ENCODE assay signal across 21 cellular contexts in the genomic region with DNA sequence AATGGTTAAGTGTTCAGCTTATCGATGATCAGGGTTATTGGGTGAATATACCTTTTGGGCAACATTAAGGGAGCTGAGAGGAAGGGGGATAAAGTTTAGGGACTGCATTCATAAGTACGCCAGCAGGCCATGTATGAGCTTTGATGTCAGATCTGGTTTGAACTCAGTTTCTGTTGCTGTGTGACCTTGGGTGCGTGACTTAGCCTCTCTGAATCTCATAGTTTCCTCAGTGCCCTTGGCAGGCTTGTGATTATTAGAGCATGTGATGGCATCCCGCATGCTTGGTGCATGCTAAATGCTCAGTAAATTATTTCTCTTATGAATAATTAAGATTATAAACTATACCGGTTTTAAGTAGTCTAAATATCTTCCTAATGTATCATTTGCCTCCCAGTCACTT. TPM values are rescaled to one million over a fixed set of nuclear protein-coding genes. Genes with fewer than 3 reads are reported as not detected.
DNase-seq lines count a peak whose midpoint lies in the region; ATAC-seq, FAIRE-seq and TF ChIP-seq lines count a peak whose summit lies in the region.
"Had no signal": no experiment of that assay in that cellular context is flagged by ENCODE, and none has a peak within 500 bp of the region (broad histone marks: within the 10 kb centered on the region; RNA-seq: fewer than 3 reads in every experiment).

No MANE protein-coding gene starts in this region.

- H3K9ac ChIP-seq in HepG2 (ENCODE audit: insufficient read depth, low read depth, low read length) = no peak overlapping the region

- no peak overlapping the region for H3K4me2 ChIP-seq in HepG2 (ENCODE audit: low read depth, low read length)
- H3K4me2 ChIP-seq: A549 had no signal

- peaks cover 49% of the 10 kb centered on the region; the same call in 1 of the 2 replicates for H4K20me1 ChIP-seq in HepG2 (ENCODE audit: insufficient read depth, low read length)

- H3K27me3 ChIP-seq in HepG2 (ENCODE audit: control insufficient read depth in 1 of 2, insufficient read depth in 2 of 2, low read length in 2 of 2) = no peaks in the 10 kb centered on the region; a peak in 1 of 5 replicates
- H3K27me3 ChIP-seq in right lobe of liver = no peaks in the 10 kb centered on the region
- no peaks in the 10 kb centered on the region for H3K27me3 ChIP-seq in naive thymus-derived CD4-positive, alpha-beta T cell (ENCODE audit: control insufficient read depth in 2 of 2, insufficient read depth in 2 of 2, low read length in 2 of 2)
- H3K27me3 ChIP-seq in tibial artery = no peaks in the 10 kb centered on the region

- no peak overlapping the region for H2AFZ ChIP-seq in HepG2 (ENCODE audit: low read length)

- peaks cover 68% of the 10 kb centered on the region for H3K4me1 ChIP-seq in HepG2 (ENCODE audit: insufficient read depth, low read length)
- peaks cover 0 to 47% (median 25%) of the 10 kb centered on the region in 4 donors for H3K4me1 ChIP-seq in right lobe of liver
- H3K4me1 ChIP-seq in naive thymus-derived CD4-positive, alpha-beta T cell (ENCODE audit: control insufficient read depth in 2 of 2, insufficient read depth in 2 of 2, low read length in 2 of 2) = peaks cover 45 to 57% of the 10 kb centered on the region in 2 donors
- H3K4me1 ChIP-seq in tibial artery = peaks cover 0 to 41% (median 26%) of the 10 kb centered on the region in 4 donors

- TF ChIP-seq RAD21 in HepG2 (CRISPR knock-in tag; IDR thresholded peaks at IDR 0.05) = no peak

- POLR2A ChIA-PET in HepG2 (lab: Yijun Ruan, JAX) = interaction anchor here (1.6 to 3.5 kb wide), 2 partner anchors 9 to 13 kb away, joined by 4 to 22 read pairs; no protein-coding TSS in a partner anchor
- POLR2A ChIA-PET in naive thymus-derived CD4-positive, alpha-beta T cell (lab: Charles Lee) = interaction anchor here (0.6 to 7.1 kb wide), 9 partner anchors 10 to 155 kb away, joined by 3 to 62 read pairs (median 4); a partner anchor contains a TSS
- POLR2A ChIA-PET in activated CD8-positive, alpha-beta T cell treated with anti-CD3 and anti-CD28 coated beads, Interleukin-2, amount 10 ng/mL, durations not matched to agents 7 days and 5 days (lab: Charles Lee) = interaction anchor here (1.3 to 1.9 kb wide), 4 partner anchors 10 to 129 kb away, joined by 3 to 12 read pairs (median 6); a partner anchor contains a TSS

- H3K36me3 Mint-ChIP-seq in T-helper 17 cell (ENCODE audit: low read depth) = no peaks in the 10 kb centered on the region
- H3K36me3 Mint-ChIP-seq in naive thymus-derived CD4-positive, alpha-beta T cell = peaks cover 0 to 11% (median 0%) of the 10 kb centered on the region in 5 donors
- H3K36me3 Mint-ChIP-seq in activated CD8-positive, alpha-beta T cell treated with anti-CD3 and anti-CD28 coated beads, Interleukin-2, amount 10 ng/mL, durations not matched to agents 7 days and 5 days (ENCODE audit: low read depth) = peaks cover 2% of the 10 kb centered on the region
- H3K36me3 Mint-ChIP-seq: IgD-negative memory B cell had no signal

- peak overlapping the region; percentile 92 for H3K27ac Mint-ChIP-seq in T-helper 17 cell
- peak overlapping the region in 5 of 9 donors; percentile 19 to 97 (median 36) for H3K27ac Mint-ChIP-seq in naive thymus-derived CD4-positive, alpha-beta T cell
- H3K27ac Mint-ChIP-seq in activated CD8-positive, alpha-beta T cell treated with anti-CD3 and anti-CD28 coated beads, Interleukin-2, amount 10 ng/mL, durations not matched to agents 7 days and 5 days = no peak overlapping the region

- H3K27me3 Mint-ChIP-seq in T-helper 17 cell = no peaks in the 10 kb centered on the region
- H3K27me3 Mint-ChIP-seq in naive thymus-derived CD4-positive, alpha-beta T cell = no peaks in the 10 kb centered on the region
- no peaks in the 10 kb centered on the region for H3K27me3 Mint-ChIP-seq in activated CD8-positive, alpha-beta T cell treated with anti-CD3 and anti-CD28 coated beads, Interleukin-2, amount 10 ng/mL, durations not matched to agents 7 days and 5 days (ENCODE audit: low read depth)

- H3K36me3 ChIP-seq in HepG2 (replicated peaks in 1 of 2; ENCODE audit: control insufficient read depth in 1 of 2, insufficient read depth in 2 of 2, low read length in 2 of 2) (0 out of 5 replicates have a peak, but pooled peaks cover 0 to 2% of the 10 kb centered on the region in 2 experiments), right lobe of liver (no peaks in the 10 kb centered on the region), tibial artery (no peaks in the 10 kb centered on the region)
- H3K36me3 ChIP-seq in naive thymus-derived CD4-positive, alpha-beta T cell (ENCODE audit: control insufficient read depth in 2 of 3, insufficient read depth in 3 of 3, low read length in 3 of 3) = peaks cover 0 to 9% (median 0%) of the 10 kb centered on the region in 3 experiments

- no peak for TF ChIP-seq POLR2A in HepG2 (IDR thresholded peaks at IDR 0.05; ENCODE audit: insufficient read depth in 1 of 2, low read depth in 2 of 2, low read length in 2 of 2)
- no peak for TF ChIP-seq POLR2A in right lobe of liver (IDR thresholded peaks at IDR 0.05)

- TF ChIP-seq EP300 in HepG2 (IDR thresholded peaks at IDR 0.05; ENCODE audit: low read depth in 2 of 2, low read length in 2 of 2) (no peak), HepG2 (CRISPR knock-in tag; IDR thresholded peaks at IDR 0.05; ENCODE audit: borderline replicate concordance) (no peak)

- no peak for TF ChIP-seq CTCF in HepG2 (CRISPR knock-in tag; IDR thresholded peaks at IDR 0.05)
- no peak for TF ChIP-seq CTCF in right lobe of liver (IDR thresholded peaks at IDR 0.05)
- no peak for TF ChIP-seq CTCF in tibial artery (IDR thresholded peaks at IDR 0.05)

- H3K9me3 ChIP-seq in HepG2 (ENCODE audit: low read length) (no peaks in the 10 kb centered on the region), right lobe of liver (no peaks in the 10 kb centered on the region), T-helper 17 cell (ENCODE audit: control insufficient read depth, low read length, poor library complexity, severe bottlenecking) (no peaks in the 10 kb centered on the region), tibial artery (no peaks in the 10 kb centered on the region)
- no peaks in the 10 kb centered on the region for H3K9me3 ChIP-seq in naive thymus-derived CD4-positive, alpha-beta T cell (ENCODE audit: control insufficient read depth in 2 of 3, low read length in 3 of 3)
- H3K9me3 ChIP-seq: A549 had no signal

- no TSS peak for BruUV-seq in HepG2 (replicated peaks; lab: Mats Ljungman, UMichigan)

- DNase-seq in HepG2 (ENCODE audit: low spot score) (no peak), right lobe of liver (no peak), T-helper 17 cell (no peak), tibial artery (no peak)
- DNase-seq in naive thymus-derived CD4-positive, alpha-beta T cell = no peak
- no peak for DNase-seq in activated CD8-positive, alpha-beta T cell treated with anti-CD3 and anti-CD28 coated beads, Interleukin-2, amount 10 ng/mL, durations not matched to agents 7 days and 5 days
- DNase-seq: DMS 273 treated with DMSO at 0.1 percent for 48 hours, H7, Kasumi-1, MM.1S, NCI-H1092, NCI-H1436 treated with DMSO at 0.1 percent for 48 hours, NCI-H2081, OCI-M1, Right ventricle myocardium superior had no signal

- no peak overlapping the region for H3K4me3 ChIP-seq in HepG2 (replicated peaks in 1 of 3; ENCODE audit: insufficient read depth in 1 of 3, low read depth in 2 of 3, low read length in 3 of 3)
- no peak overlapping the region for H3K4me3 ChIP-seq in right lobe of liver
- H3K4me3 ChIP-seq in naive thymus-derived CD4-positive, alpha-beta T cell (ENCODE audit: low read length) = no peak overlapping the region
- no peak overlapping the region for H3K4me3 ChIP-seq in tibial artery
- H3K4me3 ChIP-seq: A549 had no signal

- CTCF ChIA-PET in HepG2 (lab: Yijun Ruan, JAX; ENCODE audit: low intra/inter-chr PET ratio, low total read pairs) = no interaction called here
- CTCF ChIA-PET in naive thymus-derived CD4-positive, alpha-beta T cell (lab: Charles Lee) = interaction anchor here (0.6 to 1.6 kb wide), 3 partner anchors 23 to 157 kb away, joined by 3 to 5 read pairs (median 3); no protein-coding TSS in a partner anchor
- CTCF ChIA-PET in activated CD8-positive, alpha-beta T cell treated with anti-CD3 and anti-CD28 coated beads, Interleukin-2, amount 10 ng/mL, durations not matched to agents 7 days and 5 days (lab: Charles Lee) = interaction anchor here (0.9 to 6.0 kb wide), 8 partner anchors 10 to 158 kb away, joined by 3 to 39 read pairs (median 4); a partner anchor contains a TSS

- no peaks in the 10 kb centered on the region for H3K9me3 Mint-ChIP-seq in naive thymus-derived CD4-positive, alpha-beta T cell
- H3K9me3 Mint-ChIP-seq in activated CD8-positive, alpha-beta T cell treated with anti-CD3 and anti-CD28 coated beads, Interleukin-2, amount 10 ng/mL, durations not matched to agents 7 days and 5 days (ENCODE audit: insufficient read depth) = no peaks in the 10 kb centered on the region
- H3K9me3 Mint-ChIP-seq: IgD-negative memory B cell had no signal

- no peak overlapping the region for H3K27ac ChIP-seq in HepG2 (ENCODE audit: extremely low read length, insufficient read depth, low read length)
- no peak overlapping the region for H3K27ac ChIP-seq in right lobe of liver
- no peak overlapping the region for H3K27ac ChIP-seq in naive thymus-derived CD4-positive, alpha-beta T cell (ENCODE audit: low read depth, low read length)
- no peak overlapping the region for H3K27ac ChIP-seq in tibial artery
- H3K27ac ChIP-seq: A549 had no signal

- in situ Hi-C loops in HepG2 (cut with HindIII; ENCODE audit: extremely low pct_ligation_motif_present, low pct_unique_long_range_greater_than_20kb) = no loop called here

- peaks cover 63% of the 10 kb centered on the region for H3K4me1 Mint-ChIP-seq in T-helper 17 cell
- peaks cover 71 to 84% (median 75%) of the 10 kb centered on the region in 7 donors for H3K4me1 Mint-ChIP-seq in naive thymus-derived CD4-positive, alpha-beta T cell
- peaks cover 65% of the 10 kb centered on the region for H3K4me1 Mint-ChIP-seq in activated CD8-positive, alpha-beta T cell treated with anti-CD3 and anti-CD28 coated beads, Interleukin-2, amount 10 ng/mL, durations not matched to agents 7 days and 5 days (ENCODE audit: low read depth)

- no peak for FAIRE-seq in HepG2 (lab: Jason Lieb, UNC)
- FAIRE-seq: A549, G401.6, HTR-8/SVneo had no signal

- H3K79me2 ChIP-seq in HepG2 (ENCODE audit: insufficient read depth, low read length) = peaks cover 69% of the 10 kb centered on the region

- no peak overlapping the region for H3K4me3 Mint-ChIP-seq in T-helper 17 cell
- H3K4me3 Mint-ChIP-seq in naive thymus-derived CD4-positive, alpha-beta T cell = peak overlapping the region in 3 of 10 donors; percentile 54 to 95 (median 62)
- H3K4me3 Mint-ChIP-seq in activated CD8-positive, alpha-beta T cell treated with anti-CD3 and anti-CD28 coated beads, Interleukin-2, amount 10 ng/mL, durations not matched to agents 7 days and 5 days = no peak overlapping the region

- intact Hi-C loops in HepG2 (cut with micrococcal nuclease; ENCODE audit: unreplicated experiment) = loop anchor here (2.0 to 5.0 kb wide), 2 partner anchors 13 to 34 kb away; no protein-coding TSS in a partner anchor
- intact Hi-C loops in right lobe of liver (cut with DNase I) = no loop called here
- intact Hi-C loops in naive thymus-derived CD4-positive, alpha-beta T cell (cut with micrococcal nuclease) = no loop called here
- intact Hi-C loops in tibial artery (cut with DNase I; ENCODE audit: low total_unique reads) = no loop called here

- ATAC-seq in HepG2 = no peak
- no peak for ATAC-seq in right lobe of liver
- ATAC-seq in T-helper 17 cell = no peak
- ATAC-seq in naive thymus-derived CD4-positive, alpha-beta T cell = no peak
- no peak for ATAC-seq in activated CD8-positive, alpha-beta T cell treated with anti-CD3 and anti-CD28 coated beads, Interleukin-2, amount 10 ng/mL, durations not matched to agents 7 days and 5 days
- no peak for ATAC-seq in GM18511 (IDR thresholded peaks at IDR 0.05; ENCODE audit: unreplicated experiment)
- ATAC-seq in HG02642 (IDR thresholded peaks at IDR 0.05; ENCODE audit: poor library complexity, unreplicated experiment) = no peak
- ATAC-seq: A549 had no signal

- 97% methylated on average over 5 of the region's 5 CpGs for WGBS in HepG2 (ENCODE audit: low lambda C conversion rate)
- 91% methylated on average over 5 of the region's 5 CpGs for WGBS in right lobe of liver (ENCODE audit: insufficient coverage, low coverage, low lambda C conversion rate, missing lambda C conversion rate)

RNA-seq across cellular contexts. Expression of a gene that starts 3.7 kb away (rescaled TPM):
- 46.5 and 53.3 TPM in 2 replicates for total RNA-seq in HepG2 (2016; rRNA removed; fragmentation: Illumina TruSeq; extraction: Trizol)
- 65.4 and 73.2 TPM in 2 replicates for total RNA-seq in HepG2 (2016; cell fraction: cytosol; rRNA removed; fragmentation: Illumina TruSeq; extraction: Trizol; ENCODE audit: low read depth)
- 45.9 and 47.6 TPM in 2 replicates for total RNA-seq in HepG2 (2016; cell fraction: insoluble cytoplasmic fraction; rRNA removed; fragmentation: Illumina TruSeq; extraction: Trizol)
- 39.0 and 41.3 TPM in 2 replicates for total RNA-seq in HepG2 (2016; cell fraction: membrane; rRNA removed; fragmentation: Illumina TruSeq; extraction: Trizol)
- total RNA-seq in HepG2 (2016; cell fraction: nucleus; rRNA removed; fragmentation: Illumina TruSeq; extraction: Trizol) = 38.2 and 42.5 TPM in 2 replicates
- polyA plus RNA-seq in HepG2 (2011; rRNA removed) = 29.5 and 31.8 TPM in 2 replicates
- 29.0 and 31.7 TPM in 2 replicates for polyA plus RNA-seq in HepG2 (2011; cell fraction: cytosol; rRNA removed)
- polyA plus RNA-seq in HepG2 (2011; cell fraction: nucleus; rRNA removed) = 29.6 and 30.6 TPM in 2 replicates
- polyA plus RNA-seq in HepG2 (2012) = 31.1 and 34.7 TPM in 2 replicates
- polyA plus RNA-seq in HepG2 (2016; cell fraction: cytosol; fragmentation: Illumina TruSeq; extraction: Trizol; ENCODE audit: low read depth) = 5.0 TPM in 2 replicates
- polyA plus RNA-seq in HepG2 (2016; cell fraction: insoluble cytoplasmic fraction; fragmentation: Illumina TruSeq; extraction: Trizol; ENCODE audit: low read depth) = 34.0 and 38.1 TPM in 2 replicates
- 15.8 and 17.3 TPM in 2 replicates for polyA plus RNA-seq in HepG2 (2016; cell fraction: membrane; fragmentation: Illumina TruSeq; extraction: Trizol; ENCODE audit: low read depth)
- polyA plus RNA-seq in HepG2 (2016; cell fraction: nucleus; fragmentation: Illumina TruSeq; extraction: Trizol; ENCODE audit: insufficient read depth, low read depth) = 42.2 and 45.1 TPM in 2 replicates
- polyA minus RNA-seq in HepG2 (2011; rRNA and poly(A)+ RNA removed; ENCODE audit: low replicate concordance) = 34.1 and 63.3 TPM in 2 replicates
- 21.7 and 28.5 TPM in 2 replicates for polyA minus RNA-seq in HepG2 (2011; cell fraction: cytosol; rRNA and poly(A)+ RNA removed)
- polyA minus RNA-seq in HepG2 (2011; cell fraction: nucleus; rRNA and poly(A)+ RNA removed) = 25.8 and 31.3 TPM in 2 replicates
- 10 to 100 TPM; 14.1 to 34.8 (median 30.6) TPM for total RNA-seq in right lobe of liver
- total RNA-seq in T-helper 17 cell = 10 to 100 TPM; 49.1 to 55.2 TPM
- 10 to 100 TPM; 42.9 to 72.2 (median 58.3) TPM for total RNA-seq in naive thymus-derived CD4-positive, alpha-beta T cell
- polyA plus RNA-seq in naive thymus-derived CD4-positive, alpha-beta T cell = 10 to 100 TPM; 34.4 to 53.5 TPM
- total RNA-seq in activated CD8-positive, alpha-beta T cell treated with anti-CD3 and anti-CD28 coated beads, Interleukin-2, amount 10 ng/mL, durations not matched to agents 7 days and 5 days = 10 to 100 TPM; 39.4 to 39.8 TPM
